Comparison of ENCODE assay signal across 17 cellular contexts in the genomic region with DNA sequence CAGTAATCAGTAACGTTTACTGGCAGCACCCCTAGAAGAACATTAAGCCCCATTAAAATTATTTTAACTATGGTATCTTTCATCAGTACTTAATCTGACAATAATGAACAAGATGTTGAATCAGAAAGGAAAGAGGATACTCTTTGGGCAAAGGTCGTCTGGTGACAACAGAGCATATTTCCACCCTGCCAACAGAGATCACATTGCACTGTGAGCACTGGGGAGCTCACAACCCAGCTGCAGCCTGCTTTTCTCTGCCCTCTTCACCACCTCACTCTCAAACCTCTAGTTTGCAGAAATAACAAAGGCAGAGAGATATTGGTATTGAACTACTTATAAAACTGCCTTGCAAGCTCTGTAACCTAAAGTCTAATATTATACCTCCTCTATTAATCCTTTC.
"Had no signal": no experiment of that assay in that cellular context is flagged by ENCODE, and none has a peak within 500 bp of the region (broad histone marks: within the 10 kb centered on the region; RNA-seq: fewer than 3 reads in every experiment).

No MANE protein-coding gene starts in this region.

- H3K9me3 ChIP-seq: esophagus muscularis mucosa, thoracic aorta, upper lobe of right lung had no signal

- H3K27me3 Mint-ChIP-seq: activated naive CD8-positive, alpha-beta T cell had no signal

- H3K36me3 ChIP-seq: upper lobe of right lung had no signal

- H3K4me1 Mint-ChIP-seq: immature natural killer cell; stimulated activated effector memory CD8-positive, alpha-beta T cell treated with anti-CD3 and anti-CD28 coated beads, Interleukin-12 subunit alpha, Interleukin-12 subunit beta, amount 100 ng/mL, for 72 hours had no signal

- ATAC-seq: right cardiac atrium; stimulated activated effector memory CD8-positive, alpha-beta T cell treated with anti-CD3 and anti-CD28 coated beads, Interleukin-12 subunit alpha, Interleukin-12 subunit beta, amount 100 ng/mL, for 72 hours; upper lobe of right lung had no signal

- H3K4me1 ChIP-seq: upper lobe of right lung had no signal

- H3K4me3 Mint-ChIP-seq: activated naive CD8-positive, alpha-beta T cell; immature natural killer cell; mesothelial cell of epicardium; nephron progenitor cell; stimulated activated effector memory CD8-positive, alpha-beta T cell treated with anti-CD3 and anti-CD28 coated beads, Interleukin-12 subunit alpha, Interleukin-12 subunit beta, amount 100 ng/mL, for 72 hours; T-helper 2 cell treated with Interferon-gamma antibody and Interleukin-4, amounts not matched to agents 5 μg/mL and 100 μg/mL, for 36 hours had no signal

- H3K4me3 ChIP-seq: esophagus muscularis mucosa, lung, thoracic aorta, upper lobe of right lung had no signal

- H3K9me3 Mint-ChIP-seq: nephron progenitor cell; stimulated activated effector memory CD8-positive, alpha-beta T cell treated with anti-CD3 and anti-CD28 coated beads, Interleukin-12 subunit alpha, Interleukin-12 subunit beta, amount 100 ng/mL, for 72 hours; T-helper 2 cell treated with Interferon-gamma antibody and Interleukin-4, amounts not matched to agents 5 μg/mL and 100 μg/mL, for 36 hours had no signal

- H3K36me3 Mint-ChIP-seq: activated naive CD8-positive, alpha-beta T cell; immature natural killer cell; stimulated activated effector memory CD8-positive, alpha-beta T cell treated with anti-CD3 and anti-CD28 coated beads, Interleukin-12 subunit alpha, Interleukin-12 subunit beta, amount 100 ng/mL, for 72 hours had no signal

- H3K27ac Mint-ChIP-seq: activated naive CD8-positive, alpha-beta T cell; immature natural killer cell; mesothelial cell of epicardium; progenitor cell of endocrine pancreas; stimulated activated effector memory CD8-positive, alpha-beta T cell treated with anti-CD3 and anti-CD28 coated beads, Interleukin-12 subunit alpha, Interleukin-12 subunit beta, amount 100 ng/mL, for 72 hours; T-helper 2 cell treated with Interferon-gamma antibody and Interleukin-4, amounts not matched to agents 5 μg/mL and 100 μg/mL, for 36 hours had no signal

- H3K27me3 ChIP-seq: esophagus muscularis mucosa, upper lobe of right lung had no signal

- H3K27ac ChIP-seq: esophagus muscularis mucosa, thoracic aorta, upper lobe of right lung had no signal

- DNase-seq: activated CD4-positive, alpha-beta T cell treated with anti-CD3 and anti-CD28 coated beads, Interleukin-2, amount 50 U/mL, for 48 hours; activated gamma-delta T cell; dermis blood vessel endothelial cell; effector memory CD4-positive, alpha-beta T cell; immature natural killer cell; nephron progenitor cell; right cardiac atrium; stimulated activated CD4-positive, alpha-beta T cell treated with anti-CD3 and anti-CD28 coated beads, Interleukin-4, amount 100 ng/mL, for 24 hours; upper lobe of right lung had no signal
